In the genomic region with DNA sequence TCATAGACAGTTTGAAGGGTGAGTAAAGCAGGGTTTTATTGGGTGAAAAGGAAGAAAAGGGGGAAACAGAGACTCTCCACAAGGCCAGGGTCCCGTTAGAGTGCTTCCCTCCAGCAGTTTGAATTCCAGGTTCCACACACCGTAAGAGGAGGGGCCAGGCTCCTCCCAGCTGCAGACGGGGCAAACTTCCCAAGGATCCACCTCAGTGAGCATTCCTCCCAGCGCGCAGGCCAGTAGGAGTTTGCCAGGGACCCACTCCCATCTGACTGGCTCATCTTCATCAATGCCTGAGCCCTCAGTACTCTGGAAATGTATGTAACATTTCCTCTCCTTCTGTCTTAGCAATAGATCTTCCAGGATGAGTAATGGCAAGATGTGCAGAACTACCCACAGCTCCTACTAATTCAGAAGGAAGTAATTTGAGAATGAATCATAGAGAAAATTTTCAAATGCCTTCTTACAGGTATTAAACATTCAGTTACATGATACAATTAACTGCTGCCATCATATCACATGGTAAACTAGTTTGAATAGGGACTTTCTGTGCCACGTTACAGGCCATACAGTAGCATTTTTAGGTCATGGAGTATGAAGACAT, we compare ENCODE assay signal across 24 cellular contexts. TPM values are rescaled to one million over a fixed set of nuclear protein-coding genes. Genes with fewer than 3 reads are reported as not detected.
DNase-seq lines count a peak whose midpoint lies in the region; ATAC-seq, FAIRE-seq and TF ChIP-seq lines count a peak whose summit lies in the region.
"Had no signal": no experiment of that assay in that cellular context is flagged by ENCODE, and none has a peak within 500 bp of the region (broad histone marks: within the 10 kb centered on the region; RNA-seq: fewer than 3 reads in every experiment).

No MANE protein-coding gene starts in this region.

- no peak overlapping the region for H4K8ac ChIP-seq in IMR-90 (ENCODE audit: low read depth in 2 of 2, low read length in 2 of 2)
- H4K8ac ChIP-seq in H1 (ENCODE audit: extremely low read depth, insufficient read depth, low read length), result no peak overlapping the region

- H3K18ac ChIP-seq in IMR-90 (ENCODE audit: low read depth, low read length) (no peak overlapping the region; the same call in 1 of the 2 replicates), H1 (ENCODE audit: extremely low read depth, low read length) (no peak overlapping the region)

- no peaks in the 10 kb centered on the region for H3K79me1 ChIP-seq in IMR-90 (ENCODE audit: low read depth in 1 of 2, low read length in 2 of 2)
- no peaks in the 10 kb centered on the region for H3K79me1 ChIP-seq in H1 (ENCODE audit: low read depth, low read length)

- no peak overlapping the region for H3K4me3 Mint-ChIP-seq in activated CD8-positive, alpha-beta T cell treated with anti-CD3 and anti-CD28 coated beads, Interleukin-2, amount 10 ng/mL, durations not matched to agents 7 days and 5 days
- H3K4me3 Mint-ChIP-seq: brain; CD8-positive, alpha-beta T cell; stimulated activated naive CD8-positive, alpha-beta T cell treated with anti-CD3 and anti-CD28 coated beads, Interleukin-15, Interleukin-2, amounts not matched to agents 100 ng/mL and 50 ng/mL, for 24 hours had no signal

- no peak for TF ChIP-seq EP300 in H1 (IDR thresholded peaks at IDR 0.05; ENCODE audit: borderline replicate concordance in 1 of 2, low read depth in 2 of 2, low read length in 2 of 2)

- no peaks in the 10 kb centered on the region for H3K36me3 Mint-ChIP-seq in activated CD8-positive, alpha-beta T cell treated with anti-CD3 and anti-CD28 coated beads, Interleukin-2, amount 10 ng/mL, durations not matched to agents 7 days and 5 days (ENCODE audit: low read depth)
- H3K36me3 Mint-ChIP-seq: brain; CD8-positive, alpha-beta T cell had no signal

- WGBS in IMR-90 (ENCODE audit: extremely low coverage in 2 of 2, insufficient read length in 1 of 2), 2 experiments, result no CpG with 5 or more reads among the region's 6 CpGs
- WGBS in H1 (ENCODE audit: extremely low coverage in 1 of 2, insufficient coverage in 1 of 2, insufficient read length in 1 of 2, insufficient replicate concordance in 2 of 2, low coverage in 1 of 2, low lambda C conversion rate in 2 of 2, missing lambda C conversion rate in 1 of 2), 2 experiments, result 50% methylated on average over 6 of the region's 6 CpGs; no CpG with 5 or more reads in 1 of the 2 experiments

- peak overlapping the region; percentile 50 for H3K27ac ChIP-seq in ACC112 (ENCODE audit: low read depth, low read length)
- no peak overlapping the region for H3K27ac ChIP-seq in IMR-90 (ENCODE audit: insufficient read depth, low read length)
- H3K27ac ChIP-seq in H1 (ENCODE audit: low read depth, low read length), result no peak overlapping the region
- H3K27ac ChIP-seq: esophagus squamous epithelium, heart right ventricle, upper lobe of left lung had no signal

- H3K36me3 ChIP-seq in ACC112 (ENCODE audit: insufficient read depth, low read length) (no peaks in the 10 kb centered on the region), IMR-90 (ENCODE audit: control insufficient read depth, insufficient read depth, low read length) (no peaks in the 10 kb centered on the region), H1 (ENCODE audit: control insufficient read depth in 2 of 4, insufficient read depth in 4 of 4, low read length in 3 of 4) (no peaks in the 10 kb centered on the region)
- H3K36me3 ChIP-seq: esophagus squamous epithelium, heart right ventricle, upper lobe of left lung had no signal

- H3K14ac ChIP-seq in IMR-90 (replicated peaks; ENCODE audit: low read depth, low read length), result no peak overlapping the region
- H3K14ac ChIP-seq in H1 (ENCODE audit: insufficient read length), result no peak overlapping the region

- H3K9me3 ChIP-seq in IMR-90 (ENCODE audit: control insufficient read depth, insufficient read depth, low read length), result no peaks in the 10 kb centered on the region
- H3K9me3 ChIP-seq in H1 (ENCODE audit: insufficient read depth in 2 of 2, low read depth in 1 of 2, low read length in 1 of 2), result no peaks in the 10 kb centered on the region
- H3K9me3 ChIP-seq: esophagus squamous epithelium, heart right ventricle, SK-N-SH, upper lobe of left lung had no signal

- H3K4ac ChIP-seq in IMR-90 (ENCODE audit: low read depth, low read length) (no peak overlapping the region), H1 (replicated peaks; ENCODE audit: insufficient read length, low read depth, low read length) (no peak overlapping the region)

- no peak overlapping the region for H3K27ac Mint-ChIP-seq in activated CD8-positive, alpha-beta T cell treated with anti-CD3 and anti-CD28 coated beads, Interleukin-2, amount 10 ng/mL, durations not matched to agents 7 days and 5 days
- H3K27ac Mint-ChIP-seq: brain; CD8-positive, alpha-beta T cell; stimulated activated naive CD8-positive, alpha-beta T cell treated with anti-CD3 and anti-CD28 coated beads, Interleukin-15, Interleukin-2, amounts not matched to agents 100 ng/mL and 50 ng/mL, for 24 hours had no signal

- H3K4me2 ChIP-seq in IMR-90 (ENCODE audit: low read depth, low read length) (no peak overlapping the region), H1 (ENCODE audit: insufficient read depth in 1 of 2, low read depth in 2 of 2, low read length in 2 of 2) (no peak overlapping the region)
- H3K4me2 ChIP-seq: SK-N-SH had no signal

- TF ChIP-seq CTCF in IMR-90 (conservative IDR thresholded peaks at IDR 0.05; ENCODE audit: low read depth, low read length) (no peak), H1 (IDR thresholded peaks at IDR 0.05; ENCODE audit: control extremely low read depth in 1 of 3, insufficient read depth in 1 of 3, low read depth in 1 of 3, low read length in 3 of 3) (no peak), GM20000 (IDR thresholded peaks at IDR 0.05; ENCODE audit: extremely low read depth, missing control alignments) (no peak)

- no peak for TF ChIP-seq POLR2A in IMR-90 (IDR thresholded peaks at IDR 0.05; ENCODE audit: low read depth, low read length)
- no peak for TF ChIP-seq POLR2A in H1 (IDR thresholded peaks at IDR 0.05; ENCODE audit: control extremely low read depth in 1 of 2, low read depth in 2 of 2, low read length in 2 of 2)

- no peaks in the 10 kb centered on the region for H3K4me1 Mint-ChIP-seq in activated CD8-positive, alpha-beta T cell treated with anti-CD3 and anti-CD28 coated beads, Interleukin-2, amount 10 ng/mL, durations not matched to agents 7 days and 5 days (ENCODE audit: low read depth)
- H3K4me1 Mint-ChIP-seq: brain had no signal

- no peaks in the 10 kb centered on the region for H3K27me3 Mint-ChIP-seq in activated CD8-positive, alpha-beta T cell treated with anti-CD3 and anti-CD28 coated beads, Interleukin-2, amount 10 ng/mL, durations not matched to agents 7 days and 5 days (ENCODE audit: low read depth)
- H3K27me3 Mint-ChIP-seq: brain; stimulated activated naive CD8-positive, alpha-beta T cell treated with anti-CD3 and anti-CD28 coated beads, Interleukin-15, Interleukin-2, amounts not matched to agents 100 ng/mL and 50 ng/mL, for 24 hours had no signal

- H2BK5ac ChIP-seq in IMR-90 (ENCODE audit: low read depth, low read length, poor library complexity, severe bottlenecking) (peak overlapping the region; percentile 43), H1 (ENCODE audit: low read depth, low read length) (no peak overlapping the region)

- POLR2A ChIA-PET in IMR-90 (lab: Charles Lee; ENCODE audit: unreplicated experiment) (no interaction called here), H1 (lab: Charles Lee; ENCODE audit: partially characterized antibody) (no interaction called here)
- POLR2A ChIA-PET in activated CD8-positive, alpha-beta T cell treated with anti-CD3 and anti-CD28 coated beads, Interleukin-2, amount 10 ng/mL, durations not matched to agents 7 days and 5 days (lab: Charles Lee), result no interaction called here

- H3K9me1 ChIP-seq in IMR-90 (ENCODE audit: insufficient read depth, low read length), result no peaks in the 10 kb centered on the region

- dilution Hi-C loops in IMR-90 (cut with HindIII; ENCODE audit: low sequenced_read_pairs, unreplicated experiment), result no loop called here

- H3K27me3 ChIP-seq in ACC112 (ENCODE audit: insufficient read depth, low read length), result peaks cover 9% of the 10 kb centered on the region
- H3K27me3 ChIP-seq in IMR-90 (ENCODE audit: control insufficient read depth, insufficient read depth, low read length), result no peaks in the 10 kb centered on the region
- H3K27me3 ChIP-seq in H1 (replicated peaks in 1 of 4; ENCODE audit: control insufficient read depth in 3 of 4, extremely low read depth in 1 of 4, insufficient read depth in 3 of 4, low read length in 3 of 4), result peaks cover 0 to 1% (median 0%) of the 10 kb centered on the region in 4 experiments; a peak in 1 of 7 replicates
- H3K27me3 ChIP-seq: esophagus squamous epithelium, upper lobe of left lung had no signal

- H4K20me1 ChIP-seq in IMR-90 (ENCODE audit: insufficient read depth, low read length) (no peaks in the 10 kb centered on the region), H1 (replicated peaks in 1 of 2; ENCODE audit: control insufficient read depth in 1 of 2, insufficient read depth in 2 of 2, low read length in 2 of 2) (no peaks in the 10 kb centered on the region)

- H2BK120ac ChIP-seq in IMR-90 (ENCODE audit: low read depth, low read length) (no peak overlapping the region), H1 (replicated peaks; ENCODE audit: low read depth, low read length) (no peak overlapping the region)

- no peak overlapping the region for H3K9ac ChIP-seq in IMR-90 (ENCODE audit: low read depth, low read length)
- H3K9ac ChIP-seq in H1 (replicated peaks in 1 of 4; ENCODE audit: extremely low read depth in 1 of 4, low read depth in 3 of 4, low read length in 3 of 4), result no peak overlapping the region
- H3K9ac ChIP-seq: SK-N-SH had no signal

- H4K5ac ChIP-seq in IMR-90 (ENCODE audit: low read depth, low read length), result no peak overlapping the region
- H4K5ac ChIP-seq in H1 (ENCODE audit: insufficient read length, low read depth, low read length), result no peak overlapping the region

- H2BK15ac ChIP-seq in IMR-90 (ENCODE audit: low read depth, low read length) (no peak overlapping the region), H1 (ENCODE audit: low read length) (no peak overlapping the region)

- peak; percentile 52 for DNase-seq in IMR-90
- DNase-seq in H1 (ENCODE audit: low read depth in 1 of 2, low spot score in 2 of 2), result peak; percentile 5 to 52
- peak; percentile 78 for DNase-seq in left kidney (ENCODE audit: low read depth, low spot score)
- no peak for DNase-seq in activated CD8-positive, alpha-beta T cell treated with anti-CD3 and anti-CD28 coated beads, Interleukin-2, amount 10 ng/mL, durations not matched to agents 7 days and 5 days
- no peak for DNase-seq in GM20000 (ENCODE audit: low spot score)
- DNase-seq in glomerular visceral epithelial cell (ENCODE audit: extremely low spot score), result no peak
- no peak for DNase-seq in SIG-M5 (lab: John Stamatoyannopoulos, UW)
- DNase-seq: ACHN; activated CD4-positive, alpha-beta T cell treated with anti-CD3 and anti-CD28 coated beads for 4 hours; activated naive CD4-positive, alpha-beta T cell treated with anti-CD3 and anti-CD28 coated beads, Interleukin-2, amount 50 U/mL, for 16 hours; activated T-cell treated with anti-CD3 and anti-CD28 coated beads for 4 hours; CD8-positive, alpha-beta T cell; esophagus squamous epithelium; heart right ventricle; NCI-H2081; NCI-H526; OCI-M1; SK-N-SH; T-helper 9 cell; upper lobe of left lung had no signal

- H3K23ac ChIP-seq in IMR-90 (ENCODE audit: low read depth, low read length), result no peak overlapping the region
- H3K23ac ChIP-seq in H1 (ENCODE audit: insufficient read length), result no peak overlapping the region

- in situ Hi-C loops in IMR-90 (cut with MboI; ENCODE audit: low sequenced_read_pairs), result no loop called here

- H3K56ac ChIP-seq in IMR-90 (ENCODE audit: extremely low read depth, insufficient read depth, low read length) (no peak overlapping the region), H1 (replicated peaks; ENCODE audit: insufficient read length, low read depth, low read length) (no peak overlapping the region)

- no peak overlapping the region for H2BK20ac ChIP-seq in IMR-90 (ENCODE audit: low read depth, low read length)
- H2BK20ac ChIP-seq in H1 (ENCODE audit: low read length), result no peak overlapping the region

- no TSS peak for BruUV-seq in IMR-90 (replicated peaks; lab: Mats Ljungman, UMichigan)

- peak; percentile 51; the same call in 1 of the 2 replicates for ATAC-seq in IMR-90 (ENCODE audit: low read depth)
- no peak for ATAC-seq in activated CD8-positive, alpha-beta T cell treated with anti-CD3 and anti-CD28 coated beads, Interleukin-2, amount 10 ng/mL, durations not matched to agents 7 days and 5 days
- ATAC-seq: CD8-positive, alpha-beta T cell; heart right ventricle; HepG2 had no signal

- peak overlapping the region; percentile 27; the same call in 1 of the 2 replicates for H2AK5ac ChIP-seq in IMR-90 (ENCODE audit: low read depth, low read length)
- no peak overlapping the region for H2AK5ac ChIP-seq in H1 (ENCODE audit: low read depth, low read length)

- no peak overlapping the region for H3K4me3 ChIP-seq in ACC112 (ENCODE audit: low read depth, low read length)
- no peak overlapping the region for H3K4me3 ChIP-seq in IMR-90 (ENCODE audit: insufficient read depth, low read depth, low read length)
- no peak overlapping the region for H3K4me3 ChIP-seq in H1 (ENCODE audit: extremely low read depth in 1 of 4, insufficient read depth in 2 of 4, low read depth in 3 of 4, low read length in 4 of 4)
- H3K4me3 ChIP-seq: esophagus squamous epithelium, heart right ventricle, upper lobe of left lung had no signal

- H2AK9ac ChIP-seq in IMR-90 (replicated peaks; ENCODE audit: low read depth, low read length, poor library complexity), result no peak overlapping the region

- FAIRE-seq in H1 (lab: Jason Lieb, UNC), result no peak
- FAIRE-seq: HepG2 had no signal

- H2BK12ac ChIP-seq in H1 (ENCODE audit: low read depth, low read length), result no peak overlapping the region

- H3K79me2 ChIP-seq in ACC112 (ENCODE audit: control insufficient read depth, insufficient read depth, low read length, unreplicated experiment) (no peaks in the 10 kb centered on the region), H1 (ENCODE audit: control insufficient read depth in 1 of 2, insufficient read depth in 2 of 2, low read length in 2 of 2) (no peaks in the 10 kb centered on the region)

- TF ChIP-seq RAD21 in IMR-90 (IDR thresholded peaks at IDR 0.05; ENCODE audit: low read length), result no peak
- TF ChIP-seq RAD21 in H1 (IDR thresholded peaks at IDR 0.05 in 1 of 2, conservative IDR thresholded peaks at IDR 0.05 in 1 of 2; ENCODE audit: low read depth in 2 of 2, low read length in 2 of 2), result no peak; a peak in 1 of 4 replicates

- intact Hi-C loops in IMR-90 (cut with micrococcal nuclease), result no loop called here

- H3K23me2 ChIP-seq in H1 (ENCODE audit: low read depth, low read length), result no peaks in the 10 kb centered on the region

- H3K4me1 ChIP-seq in ACC112 (ENCODE audit: control insufficient read depth, insufficient read depth, low read length, unreplicated experiment), result peaks cover 6% of the 10 kb centered on the region
- peaks cover 4% of the 10 kb centered on the region for H3K4me1 ChIP-seq in IMR-90 (ENCODE audit: control insufficient read depth, insufficient read depth, low read length)
- H3K4me1 ChIP-seq in H1 (replicated peaks in 1 of 4; ENCODE audit: control insufficient read depth in 3 of 4, insufficient read depth in 4 of 4, low read length in 3 of 4), result peaks cover 0 to 3% (median 0%) of the 10 kb centered on the region in 4 experiments; a peak in 1 of 7 replicates
- H3K4me1 ChIP-seq: esophagus squamous epithelium, heart right ventricle, upper lobe of left lung had no signal

- H2AFZ ChIP-seq in ACC112 (ENCODE audit: low read length, unreplicated experiment), result no peak overlapping the region
- H2AFZ ChIP-seq in IMR-90 (replicated peaks; ENCODE audit: low read length, poor library complexity), result peak overlapping the region; percentile 70
- H2AFZ ChIP-seq in H1 (ENCODE audit: low read length), result peak overlapping the region; percentile 100

- no peaks in the 10 kb centered on the region for H3K9me3 Mint-ChIP-seq in activated CD8-positive, alpha-beta T cell treated with anti-CD3 and anti-CD28 coated beads, Interleukin-2, amount 10 ng/mL, durations not matched to agents 7 days and 5 days (ENCODE audit: insufficient read depth)
- H3K9me3 Mint-ChIP-seq: brain; CD8-positive, alpha-beta T cell; stimulated activated naive CD8-positive, alpha-beta T cell treated with anti-CD3 and anti-CD28 coated beads, Interleukin-15, Interleukin-2, amounts not matched to agents 100 ng/mL and 50 ng/mL, for 24 hours had no signal

- H4K91ac ChIP-seq in IMR-90 (ENCODE audit: insufficient read depth, low read depth, low read length) (no peak overlapping the region), H1 (replicated peaks; ENCODE audit: insufficient read length, low read length) (no peak overlapping the region)

- CTCF ChIA-PET in IMR-90 (lab: Yijun Ruan, JAX), result interaction anchor here (0.7 kb wide), 1 partner anchor 121 kb away, joined by 3 read pairs; no protein-coding TSS in a partner anchor
- CTCF ChIA-PET in H1 (lab: Charles Lee; ENCODE audit: partially characterized antibody), result interaction anchor here (1.3 kb wide), 1 partner anchor 179 kb away, joined by 3 read pairs; no protein-coding TSS in a partner anchor
- CTCF ChIA-PET in activated CD8-positive, alpha-beta T cell treated with anti-CD3 and anti-CD28 coated beads, Interleukin-2, amount 10 ng/mL, durations not matched to agents 7 days and 5 days (lab: Charles Lee), result no interaction called here

RNA-seq across cellular contexts. Expression of gene TRPC6, which starts 34.0 kb away (rescaled TPM):
- 2.3 and 3.1 TPM in 2 replicates for total RNA-seq in IMR-90 (2012; rRNA removed)
- polyA plus RNA-seq in IMR-90 (2012; rRNA removed) (0.46 and 0.99 TPM in 2 replicates), H1 (2011; rRNA removed) (0.09 and 0.26 TPM in 2 replicates)
- 0.05 and 0.15 TPM in 2 replicates for polyA plus RNA-seq in IMR-90 (2012; cell fraction: cytosol; rRNA removed)
- polyA plus RNA-seq in IMR-90 (2012; cell fraction: nucleus; rRNA removed; ENCODE audit: low replicate concordance), result 0.22 and 1.5 TPM in 2 replicates
- 0.25 and 0.39 TPM in 2 replicates for total RNA-seq in H1 (2021; fragmentation: NEBNext Ultra II Directional; extraction: Animal tissue kit (Norgen Biotek cat#: 25700))
- polyA plus RNA-seq in H1 (2011; cell fraction: cytosol; rRNA removed), result 0.30 TPM
- polyA plus RNA-seq in H1 (2011; cell fraction: nucleus; rRNA removed), result 0.29 TPM
- 0.22 to 0.58 TPM (median 0.45 TPM) in 4 replicates for polyA plus RNA-seq in H1 (2012, experiment 1 of 2)
- polyA plus RNA-seq in H1 (2012, experiment 2 of 2), result not detected
- 0.14 TPM for polyA plus RNA-seq in H1 (2013, experiment 1 of 2)
- 0.28 TPM for polyA plus RNA-seq in H1 (2013, experiment 2 of 2)
- 2.0 and 2.2 TPM in 2 replicates for polyA minus RNA-seq in H1 (2011; rRNA and poly(A)+ RNA removed)
- 1.5 TPM for polyA minus RNA-seq in H1 (2011; cell fraction: cytosol; rRNA and poly(A)+ RNA removed)
- 5.4 TPM for polyA minus RNA-seq in H1 (2011; cell fraction: nucleus; rRNA and poly(A)+ RNA removed)
- total RNA-seq in activated CD8-positive, alpha-beta T cell treated with anti-CD3 and anti-CD28 coated beads, Interleukin-2, amount 10 ng/mL, durations not matched to agents 7 days and 5 days, result not detected
- total RNA-seq: CD8-positive, alpha-beta T cell; HepG2 had no signal
- polyA plus RNA-seq: HepG2, SK-N-SH had no signal

Comparison
In these comparisons a context has a peak if more than half of its experiments do, and no peak if none do; other contexts are left out.
1. DNase-seq: peak in IMR-90 (single experiment), H1 (2 of 2) and left kidney (single experiment); none in activated CD8-positive, alpha-beta T cell treated with anti-CD3 and anti-CD28 coated beads, Interleukin-2, amount 10 ng/mL, durations not matched to agents 7 days and 5 days (single experiment), GM20000 (single experiment), glomerular visceral epithelial cell (single experiment) and SIG-M5 (single experiment).